ENCODE assay signal across 32 cellular contexts in the genomic region with DNA sequence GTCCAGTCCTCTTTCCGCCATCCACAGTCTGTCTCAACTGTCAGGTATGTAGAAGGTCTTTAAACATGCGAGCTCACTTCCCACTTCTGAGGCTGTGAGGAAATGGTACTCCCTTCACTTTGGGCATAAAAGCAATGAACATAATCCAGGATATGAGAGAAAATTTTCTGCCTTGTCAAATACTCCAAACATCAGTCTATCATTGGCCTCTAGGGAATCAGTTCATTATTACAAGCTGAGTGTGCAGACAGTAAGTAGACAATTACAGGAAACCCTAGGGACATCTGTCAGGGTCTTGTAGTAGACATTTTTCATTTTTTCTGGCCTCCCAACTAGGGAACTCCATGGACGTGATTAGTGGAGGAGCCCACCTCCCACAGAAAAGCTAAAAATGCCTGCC. TPM values are rescaled to one million over a fixed set of nuclear protein-coding genes. Genes with fewer than 3 reads are reported as not detected.
"Had no signal": no experiment of that assay in that cellular context is flagged by ENCODE, and none has a peak within 500 bp of the region (broad histone marks: within the 10 kb centered on the region; RNA-seq: fewer than 3 reads in every experiment).

No MANE protein-coding gene starts in this region.

- H3K36me3 ChIP-seq: ascending aorta, cardiac muscle cell, colonic mucosa, gastrocnemius medialis, right lobe of liver, thoracic aorta, vagina had no signal

- H3K27ac ChIP-seq: ascending aorta, cardiac muscle cell, colonic mucosa, gastrocnemius medialis, right lobe of liver, thoracic aorta, vagina, VCaP had no signal

- ATAC-seq: gastrocnemius medialis; naive thymus-derived CD8-positive, alpha-beta T cell; right lobe of liver; stimulated activated effector memory CD8-positive, alpha-beta T cell treated with anti-CD3 and anti-CD28 coated beads, Interleukin-12 subunit alpha, Interleukin-12 subunit beta, amount 100 ng/mL, for 72 hours had no signal

- H3K4me3 Mint-ChIP-seq: activated naive CD4-positive, alpha-beta T cell treated with anti-CD3 and anti-CD28 coated beads, Interleukin-2, amount 10 ng/mL, durations not matched to agents 7 days and 5 days; activated naive CD8-positive, alpha-beta T cell treated with anti-CD3 and anti-CD28 coated beads, Interleukin-2, amount 10 ng/mL, durations not matched to agents 7 days and 5 days; activated T-cell treated with anti-CD3 and anti-CD28 coated beads, Interleukin-2, amount 50 U/mL, for 24 hours; brain; immature natural killer cell; naive thymus-derived CD8-positive, alpha-beta T cell; stimulated activated effector memory CD8-positive, alpha-beta T cell treated with anti-CD3 and anti-CD28 coated beads, Interleukin-12 subunit alpha, Interleukin-12 subunit beta, amount 100 ng/mL, for 72 hours; stimulated activated naive CD8-positive, alpha-beta T cell treated with anti-CD3 and anti-CD28 coated beads, Interleukin-15, Interleukin-2, amounts not matched to agents 100 ng/mL and 50 ng/mL, for 24 hours had no signal

- H3K9me3 Mint-ChIP-seq: activated naive CD4-positive, alpha-beta T cell treated with anti-CD3 and anti-CD28 coated beads, Interleukin-2, amount 10 ng/mL, durations not matched to agents 7 days and 5 days; activated naive CD8-positive, alpha-beta T cell treated with anti-CD3 and anti-CD28 coated beads, Interleukin-2, amount 10 ng/mL, durations not matched to agents 7 days and 5 days; activated T-cell treated with anti-CD3 and anti-CD28 coated beads, Interleukin-2, amount 50 U/mL, for 24 hours; brain; naive thymus-derived CD8-positive, alpha-beta T cell; stimulated activated effector memory CD8-positive, alpha-beta T cell treated with anti-CD3 and anti-CD28 coated beads, Interleukin-12 subunit alpha, Interleukin-12 subunit beta, amount 100 ng/mL, for 72 hours; stimulated activated naive CD8-positive, alpha-beta T cell treated with anti-CD3 and anti-CD28 coated beads, Interleukin-15, Interleukin-2, amounts not matched to agents 100 ng/mL and 50 ng/mL, for 24 hours had no signal

- H3K36me3 Mint-ChIP-seq: activated naive CD4-positive, alpha-beta T cell treated with anti-CD3 and anti-CD28 coated beads, Interleukin-2, amount 10 ng/mL, durations not matched to agents 7 days and 5 days; activated naive CD8-positive, alpha-beta T cell treated with anti-CD3 and anti-CD28 coated beads, Interleukin-2, amount 10 ng/mL, durations not matched to agents 7 days and 5 days; brain; immature natural killer cell; naive thymus-derived CD8-positive, alpha-beta T cell; stimulated activated effector memory CD8-positive, alpha-beta T cell treated with anti-CD3 and anti-CD28 coated beads, Interleukin-12 subunit alpha, Interleukin-12 subunit beta, amount 100 ng/mL, for 72 hours had no signal

- H3K27me3 ChIP-seq: ascending aorta, cardiac muscle cell, colonic mucosa, gastrocnemius medialis, right lobe of liver, vagina had no signal

- H3K4me3 ChIP-seq: ascending aorta, cardiac muscle cell, colonic mucosa, gastrocnemius medialis, right lobe of liver, thoracic aorta, vagina had no signal

- H3K4me1 ChIP-seq: ascending aorta, colonic mucosa, gastrocnemius medialis, right lobe of liver, vagina had no signal

- H3K27ac Mint-ChIP-seq: activated naive CD4-positive, alpha-beta T cell treated with anti-CD3 and anti-CD28 coated beads, Interleukin-2, amount 10 ng/mL, durations not matched to agents 7 days and 5 days; activated naive CD8-positive, alpha-beta T cell treated with anti-CD3 and anti-CD28 coated beads, Interleukin-2, amount 10 ng/mL, durations not matched to agents 7 days and 5 days; activated T-cell treated with anti-CD3 and anti-CD28 coated beads, Interleukin-2, amount 50 U/mL, for 24 hours; immature natural killer cell; naive thymus-derived CD8-positive, alpha-beta T cell; stimulated activated effector memory CD8-positive, alpha-beta T cell treated with anti-CD3 and anti-CD28 coated beads, Interleukin-12 subunit alpha, Interleukin-12 subunit beta, amount 100 ng/mL, for 72 hours; stimulated activated naive CD8-positive, alpha-beta T cell treated with anti-CD3 and anti-CD28 coated beads, Interleukin-15, Interleukin-2, amounts not matched to agents 100 ng/mL and 50 ng/mL, for 24 hours had no signal

- H3K4me1 Mint-ChIP-seq: activated naive CD4-positive, alpha-beta T cell treated with anti-CD3 and anti-CD28 coated beads, Interleukin-2, amount 10 ng/mL, durations not matched to agents 7 days and 5 days; activated naive CD8-positive, alpha-beta T cell treated with anti-CD3 and anti-CD28 coated beads, Interleukin-2, amount 10 ng/mL, durations not matched to agents 7 days and 5 days; immature natural killer cell; naive thymus-derived CD8-positive, alpha-beta T cell; stimulated activated effector memory CD8-positive, alpha-beta T cell treated with anti-CD3 and anti-CD28 coated beads, Interleukin-12 subunit alpha, Interleukin-12 subunit beta, amount 100 ng/mL, for 72 hours had no signal

- DNase-seq: activated CD4-positive, alpha-beta T cell treated with anti-CD3 and anti-CD28 coated beads for 48 hours; activated CD4-positive, alpha-beta T cell treated with anti-CD3 and anti-CD28 coated beads, Interleukin-2, amount 50 U/mL, for 48 hours; activated CD8-positive, alpha-beta memory T cell treated with anti-CD3 and anti-CD28 coated beads, Interleukin-2, amount 50 U/mL, for 48 hours; activated gamma-delta T cell; activated naive CD4-positive, alpha-beta T cell treated with anti-CD3 and anti-CD28 coated beads, Interleukin-2, amount 10 ng/mL, durations not matched to agents 7 days and 5 days; activated naive CD8-positive, alpha-beta T cell treated with anti-CD3 and anti-CD28 coated beads, Interleukin-2, amount 10 ng/mL, durations not matched to agents 7 days and 5 days; activated T-cell treated with anti-CD3 and anti-CD28 coated beads, Interleukin-2, amount 50 U/mL, for 24 hours; cerebellar nuclear complex; colonic mucosa; effector memory CD4-positive, alpha-beta T cell; gastrocnemius medialis; hypothalamus; immature natural killer cell; midbrain; naive thymus-derived CD8-positive, alpha-beta T cell; posterior cingulate gyrus; right lobe of liver; small intestine; stimulated activated CD4-positive, alpha-beta T cell treated with anti-CD3 and anti-CD28 coated beads, Interleukin-4, amount 100 ng/mL, for 24 hours; trophoblast cell had no signal

- H3K9me3 ChIP-seq: ascending aorta, colonic mucosa, gastrocnemius medialis, right lobe of liver, thoracic aorta, vagina had no signal

RNA-seq across cellular contexts. Expression of a gene that starts 13.6 kb away (rescaled TPM):
- total RNA-seq: activated CD8-positive, alpha-beta memory T cell treated with anti-CD3 and anti-CD28 coated beads for 36 hours; activated naive CD8-positive, alpha-beta T cell treated with anti-CD3 and anti-CD28 coated beads, Interleukin-2, amount 10 ng/mL, durations not matched to agents 7 days and 5 days; dermis microvascular lymphatic vessel endothelial cell; epithelial cell of proximal tubule; naive thymus-derived CD8-positive, alpha-beta T cell; T-helper 1 cell treated with Interleukin-12 subunit alpha and Interleukin-12 subunit beta and Interleukin-4 antibody, amounts not matched to agents 30 ng/mL and 1 ng/mL, for 36 hours had no signal
- polyA plus RNA-seq: naive thymus-derived CD8-positive, alpha-beta T cell had no signal
